ENCODE assay signal across 1 cellular context in genomic region chr14:94650806-94651805, GRCh38.
TF ChIP-seq lines count a peak whose summit lies in the region.

No MANE protein-coding gene starts in this region.

TF ChIP-seq in HepG2, 621 proteins besides CTCF, POLR2A, EP300 and RAD21 (continued from another document):
- TF ChIP-seq ZNF646 (CRISPR knock-in tag; IDR thresholded peaks at IDR 0.05), result peak; percentile 93
- TF ChIP-seq HINFP (CRISPR knock-in tag; IDR thresholded peaks at IDR 0.05; ENCODE audit: low read depth), result no peak
- TF ChIP-seq SOX6 (IDR thresholded peaks at IDR 0.05), result 0 out of 2 replicates have a peak, but pooled peaks have one; percentile 33
- no peak for TF ChIP-seq SOX6 (CRISPR knock-in tag; IDR thresholded peaks at IDR 0.05)
- TF ChIP-seq ARHGAP35 (CRISPR knock-in tag; IDR thresholded peaks at IDR 0.05; ENCODE audit: borderline replicate concordance), result no peak
- TF ChIP-seq PAWR (CRISPR knock-in tag; IDR thresholded peaks at IDR 0.05; ENCODE audit: borderline replicate concordance), result no peak
- TF ChIP-seq NFRKB (IDR thresholded peaks at IDR 0.05), result 0 out of 2 replicates have a peak, but pooled peaks have one; percentile 18
